In the genomic region with DNA sequence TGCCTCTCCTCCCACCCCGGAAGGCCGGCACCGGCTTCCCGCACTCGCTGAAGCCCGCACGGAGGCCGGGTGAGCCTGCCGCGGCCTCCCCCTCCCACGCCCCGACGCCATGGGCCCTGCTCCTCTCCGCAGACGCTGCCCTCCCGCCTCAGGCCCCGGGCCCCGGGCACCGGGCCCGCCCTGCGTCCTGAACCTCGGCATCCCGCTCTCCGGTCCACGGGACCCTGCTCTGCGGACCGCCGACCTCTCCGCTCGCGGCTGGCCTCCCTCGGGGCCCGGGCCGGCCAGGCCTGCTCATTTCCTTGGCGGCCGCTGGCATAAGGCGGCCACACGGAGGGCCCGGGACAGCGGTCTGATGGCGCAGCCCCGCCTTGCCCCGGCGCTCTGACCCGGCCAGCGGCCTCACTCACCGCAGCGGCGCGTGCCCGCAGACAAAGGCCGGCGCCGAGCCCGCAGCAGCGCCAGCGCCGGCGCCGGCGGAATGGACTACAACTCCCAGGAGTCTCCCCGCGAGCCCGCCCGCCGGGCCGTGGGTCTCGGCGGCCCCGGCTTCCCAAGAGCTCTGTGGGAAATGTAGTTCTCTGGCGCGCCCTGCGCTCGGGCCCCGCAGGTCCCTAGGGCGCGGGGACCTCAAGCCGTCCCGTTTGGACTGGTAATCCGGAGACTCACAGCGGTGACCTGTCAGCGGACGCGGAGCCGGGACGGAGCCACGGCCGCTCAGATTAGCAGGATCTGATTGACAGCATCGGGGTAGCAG, we compare ENCODE assay signal across 1 cellular context.
TF ChIP-seq lines count a peak whose summit lies in the region.

A gene with protein sequence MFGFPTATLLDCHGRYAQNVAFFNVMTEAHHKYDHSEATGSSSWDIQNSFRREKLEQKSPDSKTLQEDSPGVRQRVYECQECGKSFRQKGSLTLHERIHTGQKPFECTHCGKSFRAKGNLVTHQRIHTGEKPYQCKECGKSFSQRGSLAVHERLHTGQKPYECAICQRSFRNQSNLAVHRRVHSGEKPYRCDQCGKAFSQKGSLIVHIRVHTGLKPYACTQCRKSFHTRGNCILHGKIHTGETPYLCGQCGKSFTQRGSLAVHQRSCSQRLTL (minus strand): TSS at position 490 of the 757 bp plus-strand sequence. CDS start 2,748 bp downstream, outside the sequence.

TF ChIP-seq in SK-N-SH, 30 proteins besides CTCF, POLR2A, EP300 and RAD21 (continued from another document):
- TF ChIP-seq, protein P1, sequence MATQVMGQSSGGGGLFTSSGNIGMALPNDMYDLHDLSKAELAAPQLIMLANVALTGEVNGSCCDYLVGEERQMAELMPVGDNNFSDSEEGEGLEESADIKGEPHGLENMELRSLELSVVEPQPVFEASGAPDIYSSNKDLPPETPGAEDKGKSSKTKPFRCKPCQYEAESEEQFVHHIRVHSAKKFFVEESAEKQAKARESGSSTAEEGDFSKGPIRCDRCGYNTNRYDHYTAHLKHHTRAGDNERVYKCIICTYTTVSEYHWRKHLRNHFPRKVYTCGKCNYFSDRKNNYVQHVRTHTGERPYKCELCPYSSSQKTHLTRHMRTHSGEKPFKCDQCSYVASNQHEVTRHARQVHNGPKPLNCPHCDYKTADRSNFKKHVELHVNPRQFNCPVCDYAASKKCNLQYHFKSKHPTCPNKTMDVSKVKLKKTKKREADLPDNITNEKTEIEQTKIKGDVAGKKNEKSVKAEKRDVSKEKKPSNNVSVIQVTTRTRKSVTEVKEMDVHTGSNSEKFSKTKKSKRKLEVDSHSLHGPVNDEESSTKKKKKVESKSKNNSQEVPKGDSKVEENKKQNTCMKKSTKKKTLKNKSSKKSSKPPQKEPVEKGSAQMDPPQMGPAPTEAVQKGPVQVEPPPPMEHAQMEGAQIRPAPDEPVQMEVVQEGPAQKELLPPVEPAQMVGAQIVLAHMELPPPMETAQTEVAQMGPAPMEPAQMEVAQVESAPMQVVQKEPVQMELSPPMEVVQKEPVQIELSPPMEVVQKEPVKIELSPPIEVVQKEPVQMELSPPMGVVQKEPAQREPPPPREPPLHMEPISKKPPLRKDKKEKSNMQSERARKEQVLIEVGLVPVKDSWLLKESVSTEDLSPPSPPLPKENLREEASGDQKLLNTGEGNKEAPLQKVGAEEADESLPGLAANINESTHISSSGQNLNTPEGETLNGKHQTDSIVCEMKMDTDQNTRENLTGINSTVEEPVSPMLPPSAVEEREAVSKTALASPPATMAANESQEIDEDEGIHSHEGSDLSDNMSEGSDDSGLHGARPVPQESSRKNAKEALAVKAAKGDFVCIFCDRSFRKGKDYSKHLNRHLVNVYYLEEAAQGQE (IDR thresholded peaks at IDR 0.05; ENCODE audit: low read depth, low read length), result no peak
- TF ChIP-seq, protein P2, sequence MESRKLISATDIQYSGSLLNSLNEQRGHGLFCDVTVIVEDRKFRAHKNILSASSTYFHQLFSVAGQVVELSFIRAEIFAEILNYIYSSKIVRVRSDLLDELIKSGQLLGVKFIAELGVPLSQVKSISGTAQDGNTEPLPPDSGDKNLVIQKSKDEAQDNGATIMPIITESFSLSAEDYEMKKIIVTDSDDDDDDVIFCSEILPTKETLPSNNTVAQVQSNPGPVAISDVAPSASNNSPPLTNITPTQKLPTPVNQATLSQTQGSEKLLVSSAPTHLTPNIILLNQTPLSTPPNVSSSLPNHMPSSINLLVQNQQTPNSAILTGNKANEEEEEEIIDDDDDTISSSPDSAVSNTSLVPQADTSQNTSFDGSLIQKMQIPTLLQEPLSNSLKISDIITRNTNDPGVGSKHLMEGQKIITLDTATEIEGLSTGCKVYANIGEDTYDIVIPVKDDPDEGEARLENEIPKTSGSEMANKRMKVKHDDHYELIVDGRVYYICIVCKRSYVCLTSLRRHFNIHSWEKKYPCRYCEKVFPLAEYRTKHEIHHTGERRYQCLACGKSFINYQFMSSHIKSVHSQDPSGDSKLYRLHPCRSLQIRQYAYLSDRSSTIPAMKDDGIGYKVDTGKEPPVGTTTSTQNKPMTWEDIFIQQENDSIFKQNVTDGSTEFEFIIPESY (IDR thresholded peaks at IDR 0.05; ENCODE audit: borderline replicate concordance, low read depth), result peak; percentile 75; the same call in 1 of the 2 replicates
- TF ChIP-seq RCOR1 (IDR thresholded peaks at IDR 0.05; ENCODE audit: low read length), result no peak
- TF ChIP-seq FOXM1 (IDR thresholded peaks at IDR 0.05; ENCODE audit: low read depth), result no peak
- no peak for TF ChIP-seq TCF12 (IDR thresholded peaks at IDR 0.05)
- TF ChIP-seq JUND (IDR thresholded peaks at IDR 0.05), result no peak
- peak; percentile 15; the same call in 1 of the 2 replicates for TF ChIP-seq TAF1 (IDR thresholded peaks at IDR 0.05; ENCODE audit: borderline replicate concordance, low read depth, low read length)
- TF ChIP-seq TEAD4 (IDR thresholded peaks at IDR 0.05; ENCODE audit: borderline replicate concordance, insufficient read depth), result no peak
- TF ChIP-seq MXI1 (IDR thresholded peaks at IDR 0.05; ENCODE audit: low read depth, low read length), result 0 out of 2 replicates have a peak, but pooled peaks have one; percentile 17
- TF ChIP-seq FOSL2 (IDR thresholded peaks at IDR 0.05; ENCODE audit: borderline replicate concordance, low read depth), result no peak
- TF ChIP-seq NFIC (IDR thresholded peaks at IDR 0.05; ENCODE audit: borderline replicate concordance), result no peak
